Comparison of ENCODE assay signal across 26 cellular contexts in the genomic region with DNA sequence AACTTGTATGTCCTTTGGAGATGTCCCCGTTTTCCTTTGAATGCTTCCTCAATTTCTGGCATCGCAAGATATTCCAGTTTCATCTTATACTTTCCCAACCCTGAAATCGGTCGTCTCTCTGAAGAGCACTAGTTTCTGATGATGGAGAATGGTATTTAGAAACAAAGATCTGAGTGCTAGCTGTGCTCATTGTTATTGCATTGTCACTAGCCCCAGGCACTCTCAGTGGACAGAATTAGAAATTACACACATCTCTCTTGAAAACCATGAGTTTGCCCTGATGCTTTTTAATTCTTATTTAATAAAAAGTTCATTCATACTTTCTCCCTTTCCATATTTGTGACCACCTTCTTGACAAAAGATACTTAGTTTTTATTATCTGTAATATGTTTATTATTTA.
DNase-seq lines count a peak whose midpoint lies in the region; ATAC-seq, FAIRE-seq and TF ChIP-seq lines count a peak whose summit lies in the region.
"Had no signal": no experiment of that assay in that cellular context is flagged by ENCODE, and none has a peak within 500 bp of the region (broad histone marks: within the 10 kb centered on the region; RNA-seq: fewer than 3 reads in every experiment).

No MANE protein-coding gene starts in this region.

- H2BK20ac ChIP-seq in IMR-90 (ENCODE audit: low read depth, low read length) = no peak overlapping the region

- H3K9me1 ChIP-seq in IMR-90 (ENCODE audit: insufficient read depth, low read length) = peaks cover 54% of the 10 kb centered on the region

- H3K36me3 ChIP-seq in IMR-90 (ENCODE audit: control insufficient read depth, insufficient read depth, low read length) (peaks cover 35% of the 10 kb centered on the region), astrocyte (ENCODE audit: insufficient read depth, low read length) (peaks cover 38% of the 10 kb centered on the region)
- H3K36me3 ChIP-seq: colonic mucosa, neural progenitor cell had no signal

- no peak overlapping the region for H3K56ac ChIP-seq in IMR-90 (ENCODE audit: extremely low read depth, insufficient read depth, low read length)

- H3K9ac ChIP-seq in IMR-90 (ENCODE audit: low read depth, low read length) (no peak overlapping the region), astrocyte (ENCODE audit: low read length) (no peak overlapping the region)
- H3K9ac ChIP-seq: neural progenitor cell had no signal

- H3K9me3 Mint-ChIP-seq in astrocyte (ENCODE audit: unreplicated experiment) = no peaks in the 10 kb centered on the region
- H3K9me3 Mint-ChIP-seq: immature natural killer cell, neural progenitor cell had no signal

- TF ChIP-seq RAD21 in IMR-90 (IDR thresholded peaks at IDR 0.05; ENCODE audit: low read length) = no peak

- H3K4me3 ChIP-seq in IMR-90 (ENCODE audit: insufficient read depth, low read depth, low read length) (no peak overlapping the region), astrocyte (ENCODE audit: insufficient read depth, low read depth, low read length) (no peak overlapping the region)
- H3K4me3 ChIP-seq: A549, colonic mucosa, K562, mucosa of descending colon, neural progenitor cell, upper lobe of right lung had no signal

- DNase-seq in ACHN (peak; percentile 26), IMR-90 (no peak), astrocyte (ENCODE audit: low read depth) (no peak), foreskin melanocyte (peak; percentile 62), GM19239 (ENCODE audit: insufficient read length, low spot score) (no peak), SW480 (ENCODE audit: low spot score) (no peak)
- DNase-seq: activated CD4-positive, alpha-beta T cell treated with anti-CD3 and anti-CD28 coated beads for 4 hours; activated CD8-positive, alpha-beta memory T cell treated with anti-CD3 and anti-CD28 coated beads, Interleukin-2, amount 10 ng/mL, durations not matched to agents 7 days and 5 days; colonic mucosa; GOT3; immature natural killer cell; left ventricle myocardium superior; mucosa of descending colon; NCI-H187 treated with DMSO at 0.1 percent for 48 hours; NCI-H446 treated with DMSO at 0.1 percent for 48 hours; small intestine; stimulated activated CD4-positive, alpha-beta T cell treated with anti-CD3 and anti-CD28 coated beads, Interleukin-4, amount 100 ng/mL, for 4 hours; upper lobe of right lung had no signal

- ATAC-seq in IMR-90 (ENCODE audit: low read depth) (no peak), GM19328 (IDR thresholded peaks at IDR 0.05; ENCODE audit: unreplicated experiment) (no peak), GM18861 (IDR thresholded peaks at IDR 0.05; ENCODE audit: unreplicated experiment) (no peak)
- ATAC-seq: activated CD8-positive, alpha-beta memory T cell treated with anti-CD3 and anti-CD28 coated beads, Interleukin-2, amount 10 ng/mL, durations not matched to agents 7 days and 5 days; K562; left ventricle myocardium superior; mucosa of descending colon; upper lobe of right lung had no signal

- H3K4me1 Mint-ChIP-seq in astrocyte (ENCODE audit: low read depth, unreplicated experiment) = peaks cover 45% of the 10 kb centered on the region

- no peak overlapping the region for H2AK9ac ChIP-seq in IMR-90 (replicated peaks; ENCODE audit: low read depth, low read length, poor library complexity)

- H4K91ac ChIP-seq in IMR-90 (ENCODE audit: insufficient read depth, low read depth, low read length) = no peak overlapping the region

- no peak overlapping the region; the same call in 2 of the 3 replicates for H2BK15ac ChIP-seq in IMR-90 (ENCODE audit: low read depth, low read length)

- CTCF ChIA-PET in IMR-90 (lab: Yijun Ruan, JAX) = no interaction called here

- H2AFZ ChIP-seq in IMR-90 (replicated peaks; ENCODE audit: low read length, poor library complexity) (no peak overlapping the region), astrocyte (ENCODE audit: low read depth, low read length) (no peak overlapping the region)
- H2AFZ ChIP-seq: neural progenitor cell had no signal

- POLR2A ChIA-PET in IMR-90 (lab: Charles Lee; ENCODE audit: unreplicated experiment) = no interaction called here

- in situ Hi-C loops in ACHN (cut with HindIII; ENCODE audit: low pct_ligation_motif_present, low pct_unique_long_range_greater_than_20kb, low sequenced_read_pairs) = no loop called here
- in situ Hi-C loops in IMR-90 (cut with MboI; ENCODE audit: low sequenced_read_pairs) = no loop called here

- peak overlapping the region; percentile 24; the same call in 1 of the 2 replicates for H3K14ac ChIP-seq in IMR-90 (replicated peaks; ENCODE audit: low read depth, low read length)

- BruUV-seq in IMR-90 (replicated peaks; lab: Mats Ljungman, UMichigan) = no TSS peak

- no peaks in the 10 kb centered on the region for H3K27me3 Mint-ChIP-seq in astrocyte (ENCODE audit: low read depth, unreplicated experiment)
- H3K27me3 Mint-ChIP-seq: activated naive CD8-positive, alpha-beta T cell had no signal

- FAIRE-seq in astrocyte (lab: Jason Lieb, UNC) (no peak), GM19239 (lab: Jason Lieb, UNC) (no peak)
- FAIRE-seq: A549, D721Med, K562, small intestine had no signal

- H2BK5ac ChIP-seq in IMR-90 (ENCODE audit: low read depth, low read length, poor library complexity, severe bottlenecking) = peak overlapping the region; percentile 89

- no peak overlapping the region for H3K4me3 Mint-ChIP-seq in astrocyte (ENCODE audit: unreplicated experiment)
- H3K4me3 Mint-ChIP-seq: activated CD8-positive, alpha-beta memory T cell treated with anti-CD3 and anti-CD28 coated beads, Interleukin-2, amount 10 ng/mL, durations not matched to agents 7 days and 5 days; activated naive CD8-positive, alpha-beta T cell; immature natural killer cell; neural progenitor cell had no signal

- H3K4me1 ChIP-seq in IMR-90 (ENCODE audit: control insufficient read depth, insufficient read depth, low read length) = peaks cover 40% of the 10 kb centered on the region
- H3K4me1 ChIP-seq in astrocyte (ENCODE audit: insufficient read depth, low read length) = peaks cover 43% of the 10 kb centered on the region
- H3K4me1 ChIP-seq: colonic mucosa, neural progenitor cell had no signal

- no peak for TF ChIP-seq POLR2A in IMR-90 (IDR thresholded peaks at IDR 0.05; ENCODE audit: low read depth, low read length)

- no peak overlapping the region for H4K5ac ChIP-seq in IMR-90 (ENCODE audit: low read depth, low read length)

- H3K79me1 ChIP-seq in IMR-90 (ENCODE audit: low read depth in 1 of 2, low read length in 2 of 2) = peaks cover 29 to 84% of the 10 kb centered on the region in 2 experiments

- peak overlapping the region; percentile 83; the same call in 1 of the 2 replicates for H2BK120ac ChIP-seq in IMR-90 (ENCODE audit: low read depth, low read length)

- intact Hi-C loops in IMR-90 (cut with micrococcal nuclease) = loop anchor here (2.0 kb wide), 1 partner anchor 89 kb away; no protein-coding TSS in a partner anchor

- H3K4me2 ChIP-seq in IMR-90 (ENCODE audit: low read depth, low read length) = no peak overlapping the region
- no peak overlapping the region for H3K4me2 ChIP-seq in astrocyte (ENCODE audit: low read length)
- H3K4me2 ChIP-seq: neural progenitor cell had no signal

- H3K23ac ChIP-seq in IMR-90 (ENCODE audit: low read depth, low read length) = peak overlapping the region; percentile 56; the same call in 1 of the 2 replicates

- no peak overlapping the region; the same call in 1 of the 2 replicates for H3K27ac ChIP-seq in IMR-90 (ENCODE audit: insufficient read depth, low read length)
- no peak overlapping the region for H3K27ac ChIP-seq in astrocyte (ENCODE audit: low read depth, low read length)
- H3K27ac ChIP-seq: C4-2B, colonic mucosa, neural progenitor cell, upper lobe of right lung had no signal

- peak overlapping the region; percentile 47; the same call in 1 of the 2 replicates for H3K4ac ChIP-seq in IMR-90 (ENCODE audit: low read depth, low read length)

- H3K36me3 Mint-ChIP-seq in astrocyte (ENCODE audit: low read depth, unreplicated experiment) = peaks cover 27% of the 10 kb centered on the region
- H3K36me3 Mint-ChIP-seq: activated naive CD8-positive, alpha-beta T cell; immature natural killer cell had no signal

- H4K20me1 ChIP-seq in IMR-90 (ENCODE audit: insufficient read depth, low read length) (peaks cover 92% of the 10 kb centered on the region), astrocyte (ENCODE audit: insufficient read depth, low read length) (peaks cover 83% of the 10 kb centered on the region)

- peak overlapping the region; percentile 27 for H3K27ac Mint-ChIP-seq in astrocyte (ENCODE audit: unreplicated experiment)
- H3K27ac Mint-ChIP-seq: activated CD8-positive, alpha-beta memory T cell treated with anti-CD3 and anti-CD28 coated beads, Interleukin-2, amount 10 ng/mL, durations not matched to agents 7 days and 5 days; activated naive CD8-positive, alpha-beta T cell; immature natural killer cell; neural progenitor cell had no signal

- no peaks in the 10 kb centered on the region for H3K27me3 ChIP-seq in IMR-90 (ENCODE audit: control insufficient read depth, insufficient read depth, low read length)
- no peaks in the 10 kb centered on the region for H3K27me3 ChIP-seq in astrocyte (ENCODE audit: insufficient read depth, low read length)
- H3K27me3 ChIP-seq: colonic mucosa, neural progenitor cell, upper lobe of right lung had no signal

- H3K9me3 ChIP-seq in IMR-90 (ENCODE audit: control insufficient read depth, insufficient read depth, low read length) (no peaks in the 10 kb centered on the region), astrocyte (ENCODE audit: insufficient read depth, low read depth, low read length) (no peaks in the 10 kb centered on the region)
- H3K9me3 ChIP-seq: A549, colonic mucosa, mucosa of descending colon, upper lobe of right lung had no signal

- H4K8ac ChIP-seq in IMR-90 (ENCODE audit: low read depth in 2 of 2, low read length in 2 of 2) = peak overlapping the region; percentile 23 to 76; a peak in 1 of 4 replicates

- no peak for TF ChIP-seq CTCF in IMR-90 (conservative IDR thresholded peaks at IDR 0.05; ENCODE audit: low read depth, low read length)
- no peak for TF ChIP-seq CTCF in astrocyte (IDR thresholded peaks at IDR 0.05; ENCODE audit: insufficient read depth, low read depth, low read length)

- peak overlapping the region; percentile 96; the same call in 1 of the 2 replicates for H2AK5ac ChIP-seq in IMR-90 (ENCODE audit: low read depth, low read length)

- dilution Hi-C loops in IMR-90 (cut with HindIII; ENCODE audit: low sequenced_read_pairs, unreplicated experiment) = no loop called here

- H3K18ac ChIP-seq in IMR-90 (ENCODE audit: low read depth, low read length) = no peak overlapping the region

- H3K79me2 ChIP-seq in astrocyte (ENCODE audit: insufficient read depth, low read length) = peaks cover 90% of the 10 kb centered on the region

- no CpG with 5 or more reads among the region's 4 CpGs for WGBS in IMR-90 (ENCODE audit: extremely low coverage in 2 of 2, insufficient read length in 1 of 2), 2 experiments

Comparison
In these comparisons a context has a peak if more than half of its experiments do, and no peak if none do; other contexts are left out.
1. DNase-seq: peak in ACHN (single experiment) and foreskin melanocyte (single experiment); none in IMR-90 (single experiment), astrocyte (single experiment), GM19239 (single experiment) and SW480 (single experiment).